ENCODE assay signal across 1 cellular context in genomic region chr11:65792456-65792855, GRCh38.
TF ChIP-seq lines count a peak whose summit lies in the region.

No MANE protein-coding gene starts in this region.

TF ChIP-seq in SK-N-SH treated with all-trans-retinoic acid at 6 μM for 48 hours, 23 proteins besides CTCF, POLR2A, EP300 and RAD21 (continued from another document):
- TF ChIP-seq CSRNP3 (CRISPR knock-in tag; IDR thresholded peaks at IDR 0.05) (no peak), ZNF70 (CRISPR knock-in tag; IDR thresholded peaks at IDR 0.05) (no peak), TCF4 (CRISPR knock-in tag; IDR thresholded peaks at IDR 0.05; ENCODE audit: borderline replicate concordance) (no peak), TOX (CRISPR knock-in tag; IDR thresholded peaks at IDR 0.05; ENCODE audit: borderline replicate concordance) (no peak), RARB (CRISPR knock-in tag; IDR thresholded peaks at IDR 0.05) (no peak)
